ENCODE assay signal across 10 cellular contexts in genomic region chr10:119368991-119369869, GRCh38.
DNase-seq lines count a peak whose midpoint lies in the region; ATAC-seq and TF ChIP-seq lines count a peak whose summit lies in the region.
"Had no signal": no experiment of that assay in that cellular context is flagged by ENCODE, and none has a peak within 500 bp of the region (broad histone marks: within the 10 kb centered on the region; RNA-seq: fewer than 3 reads in every experiment).

No MANE protein-coding gene starts in this region.

- peak overlapping the region; percentile 53 for H3K27ac ChIP-seq in stomach smooth muscle (ENCODE audit: low read length)

- no peaks in the 10 kb centered on the region for H3K36me3 ChIP-seq in stomach smooth muscle (ENCODE audit: control insufficient read depth in 2 of 2, insufficient read depth in 2 of 2, low read length in 2 of 2)

- H3K27ac Mint-ChIP-seq in endothelial cell (ENCODE audit: unreplicated experiment), result peak overlapping the region; percentile 98
- H3K27ac Mint-ChIP-seq: activated naive CD8-positive, alpha-beta T cell treated with anti-CD3 and anti-CD28 coated beads, Interleukin-2, amount 10 ng/mL, durations not matched to agents 7 days and 5 days had no signal

- H3K4me3 ChIP-seq in stomach smooth muscle (ENCODE audit: low read length in 2 of 2), result peak overlapping the region in 1 of 2 donors; percentile 15
- H3K4me3 ChIP-seq: K562 had no signal

- peak overlapping the region; percentile 59 for H3K4me3 Mint-ChIP-seq in endothelial cell (ENCODE audit: unreplicated experiment)
- H3K4me3 Mint-ChIP-seq: activated naive CD8-positive, alpha-beta T cell treated with anti-CD3 and anti-CD28 coated beads, Interleukin-2, amount 10 ng/mL, durations not matched to agents 7 days and 5 days had no signal

- no peaks in the 10 kb centered on the region for H3K27me3 ChIP-seq in stomach smooth muscle (ENCODE audit: control insufficient read depth in 1 of 2, insufficient read depth in 2 of 2, low read length in 2 of 2)

- H3K9me3 Mint-ChIP-seq in endothelial cell (ENCODE audit: unreplicated experiment), result no peaks in the 10 kb centered on the region
- H3K9me3 Mint-ChIP-seq: activated naive CD8-positive, alpha-beta T cell treated with anti-CD3 and anti-CD28 coated beads, Interleukin-2, amount 10 ng/mL, durations not matched to agents 7 days and 5 days had no signal

- TF ChIP-seq CTCF in endothelial cell (IDR thresholded peaks at IDR 0.05; ENCODE audit: unreplicated experiment), result no peak

- ATAC-seq in HG02981 (IDR thresholded peaks at IDR 0.05; ENCODE audit: unreplicated experiment), result peak; percentile 55
- ATAC-seq: K562 had no signal

- H3K4me1 ChIP-seq in stomach smooth muscle (ENCODE audit: control insufficient read depth, insufficient read depth, low read length), result peaks cover 45% of the 10 kb centered on the region

- H3K9ac ChIP-seq in stomach smooth muscle (ENCODE audit: low read length in 2 of 2), result peak overlapping the region in 1 of 2 donors; percentile 13

- DNase-seq in GM19238 (ENCODE audit: insufficient read length, low spot score) (peak; percentile 69), endothelial cell (ENCODE audit: low spot score) (no peak), A172 (ENCODE audit: low spot score) (no peak), COLO668 (lab: John Stamatoyannopoulos, UW; ENCODE audit: unreplicated experiment) (no peak), DMS153 treated with DMSO at 0.1 percent for 48 hours (lab: John Stamatoyannopoulos, UW; ENCODE audit: unreplicated experiment) (no peak), superior temporal gyrus (ENCODE audit: extremely low spot score) (no peak)
- DNase-seq: activated naive CD8-positive, alpha-beta T cell treated with anti-CD3 and anti-CD28 coated beads, Interleukin-2, amount 10 ng/mL, durations not matched to agents 7 days and 5 days had no signal

- H3K36me3 Mint-ChIP-seq in endothelial cell (ENCODE audit: low read depth, unreplicated experiment), result peaks cover 35% of the 10 kb centered on the region

- peaks cover 89% of the 10 kb centered on the region for H3K4me1 Mint-ChIP-seq in endothelial cell (ENCODE audit: unreplicated experiment)

- no peaks in the 10 kb centered on the region for H3K9me3 ChIP-seq in stomach smooth muscle (ENCODE audit: control insufficient read depth in 2 of 2, low read length in 2 of 2)

- peaks cover 32% of the 10 kb centered on the region for H3K27me3 Mint-ChIP-seq in endothelial cell (ENCODE audit: unreplicated experiment)
- H3K27me3 Mint-ChIP-seq: activated naive CD8-positive, alpha-beta T cell treated with anti-CD3 and anti-CD28 coated beads, Interleukin-2, amount 10 ng/mL, durations not matched to agents 7 days and 5 days had no signal
